1 cellular context compared by ENCODE assay signal in the genomic region with DNA sequence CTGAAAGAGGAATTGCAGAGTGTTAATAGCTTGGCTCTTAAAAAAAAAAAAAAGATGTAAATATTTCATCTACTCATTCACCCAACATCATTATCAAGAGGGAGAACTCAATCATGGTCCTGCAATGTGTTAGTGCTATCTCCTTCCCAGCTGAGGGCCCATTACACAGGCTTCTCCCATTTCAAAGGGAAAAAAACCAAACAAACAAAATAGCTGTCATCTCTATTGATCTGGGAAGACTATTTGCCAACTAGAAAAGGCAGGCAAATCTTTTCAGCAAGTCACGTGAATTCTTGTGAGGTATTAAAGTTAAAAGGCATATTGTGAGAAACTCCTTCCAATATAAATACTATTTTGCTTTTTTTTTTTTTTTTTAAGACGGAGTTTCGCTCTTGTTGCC.
TF ChIP-seq lines count a peak whose summit lies in the region.

No MANE protein-coding gene starts in this region.

TF ChIP-seq in HepG2, 621 proteins besides CTCF, POLR2A, EP300 and RAD21 (continued from another document and continues in another):
- TF ChIP-seq ZFP41 (CRISPR knock-in tag; IDR thresholded peaks at IDR 0.05; ENCODE audit: borderline replicate concordance) = no peak
- TF ChIP-seq NFE2L2 (IDR thresholded peaks at IDR 0.05; ENCODE audit: low read length) = no peak
- no peak for TF ChIP-seq ZFP36L2 (CRISPR knock-in tag; IDR thresholded peaks at IDR 0.05)
- no peak for TF ChIP-seq HIVEP1 (CRISPR knock-in tag; IDR thresholded peaks at IDR 0.05)
- TF ChIP-seq ZNF138 (CRISPR knock-in tag; IDR thresholded peaks at IDR 0.05; ENCODE audit: low read depth) = no peak
- TF ChIP-seq ZNF484 (CRISPR knock-in tag; IDR thresholded peaks at IDR 0.05; ENCODE audit: borderline replicate concordance, low read depth) = no peak
- TF ChIP-seq ZNF589 (CRISPR knock-in tag; conservative IDR thresholded peaks at IDR 0.05) = no peak
- TF ChIP-seq, protein P1, sequence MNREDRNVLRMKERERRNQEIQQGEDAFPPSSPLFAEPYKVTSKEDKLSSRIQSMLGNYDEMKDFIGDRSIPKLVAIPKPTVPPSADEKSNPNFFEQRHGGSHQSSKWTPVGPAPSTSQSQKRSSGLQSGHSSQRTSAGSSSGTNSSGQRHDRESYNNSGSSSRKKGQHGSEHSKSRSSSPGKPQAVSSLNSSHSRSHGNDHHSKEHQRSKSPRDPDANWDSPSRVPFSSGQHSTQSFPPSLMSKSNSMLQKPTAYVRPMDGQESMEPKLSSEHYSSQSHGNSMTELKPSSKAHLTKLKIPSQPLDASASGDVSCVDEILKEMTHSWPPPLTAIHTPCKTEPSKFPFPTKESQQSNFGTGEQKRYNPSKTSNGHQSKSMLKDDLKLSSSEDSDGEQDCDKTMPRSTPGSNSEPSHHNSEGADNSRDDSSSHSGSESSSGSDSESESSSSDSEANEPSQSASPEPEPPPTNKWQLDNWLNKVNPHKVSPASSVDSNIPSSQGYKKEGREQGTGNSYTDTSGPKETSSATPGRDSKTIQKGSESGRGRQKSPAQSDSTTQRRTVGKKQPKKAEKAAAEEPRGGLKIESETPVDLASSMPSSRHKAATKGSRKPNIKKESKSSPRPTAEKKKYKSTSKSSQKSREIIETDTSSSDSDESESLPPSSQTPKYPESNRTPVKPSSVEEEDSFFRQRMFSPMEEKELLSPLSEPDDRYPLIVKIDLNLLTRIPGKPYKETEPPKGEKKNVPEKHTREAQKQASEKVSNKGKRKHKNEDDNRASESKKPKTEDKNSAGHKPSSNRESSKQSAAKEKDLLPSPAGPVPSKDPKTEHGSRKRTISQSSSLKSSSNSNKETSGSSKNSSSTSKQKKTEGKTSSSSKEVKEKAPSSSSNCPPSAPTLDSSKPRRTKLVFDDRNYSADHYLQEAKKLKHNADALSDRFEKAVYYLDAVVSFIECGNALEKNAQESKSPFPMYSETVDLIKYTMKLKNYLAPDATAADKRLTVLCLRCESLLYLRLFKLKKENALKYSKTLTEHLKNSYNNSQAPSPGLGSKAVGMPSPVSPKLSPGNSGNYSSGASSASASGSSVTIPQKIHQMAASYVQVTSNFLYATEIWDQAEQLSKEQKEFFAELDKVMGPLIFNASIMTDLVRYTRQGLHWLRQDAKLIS (CRISPR knock-in tag; IDR thresholded peaks at IDR 0.05) = no peak
- TF ChIP-seq, protein P2, sequence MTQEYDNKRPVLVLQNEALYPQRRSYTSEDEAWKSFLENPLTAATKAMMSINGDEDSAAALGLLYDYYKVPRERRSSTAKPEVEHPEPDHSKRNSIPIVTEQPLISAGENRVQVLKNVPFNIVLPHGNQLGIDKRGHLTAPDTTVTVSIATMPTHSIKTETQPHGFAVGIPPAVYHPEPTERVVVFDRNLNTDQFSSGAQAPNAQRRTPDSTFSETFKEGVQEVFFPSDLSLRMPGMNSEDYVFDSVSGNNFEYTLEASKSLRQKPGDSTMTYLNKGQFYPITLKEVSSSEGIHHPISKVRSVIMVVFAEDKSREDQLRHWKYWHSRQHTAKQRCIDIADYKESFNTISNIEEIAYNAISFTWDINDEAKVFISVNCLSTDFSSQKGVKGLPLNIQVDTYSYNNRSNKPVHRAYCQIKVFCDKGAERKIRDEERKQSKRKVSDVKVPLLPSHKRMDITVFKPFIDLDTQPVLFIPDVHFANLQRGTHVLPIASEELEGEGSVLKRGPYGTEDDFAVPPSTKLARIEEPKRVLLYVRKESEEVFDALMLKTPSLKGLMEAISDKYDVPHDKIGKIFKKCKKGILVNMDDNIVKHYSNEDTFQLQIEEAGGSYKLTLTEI (CRISPR knock-in tag; conservative IDR thresholded peaks at IDR 0.05) = no peak
- TF ChIP-seq HMG20B (CRISPR knock-in tag; conservative IDR thresholded peaks at IDR 0.05) = peak; percentile 78; the same call in 1 of the 2 replicates
- TF ChIP-seq KLF16 (CRISPR knock-in tag; IDR thresholded peaks at IDR 0.05) = peak in 1 of 2 experiments; percentile 54; a peak in 1 of 4 replicates
- TF ChIP-seq, protein P3, sequence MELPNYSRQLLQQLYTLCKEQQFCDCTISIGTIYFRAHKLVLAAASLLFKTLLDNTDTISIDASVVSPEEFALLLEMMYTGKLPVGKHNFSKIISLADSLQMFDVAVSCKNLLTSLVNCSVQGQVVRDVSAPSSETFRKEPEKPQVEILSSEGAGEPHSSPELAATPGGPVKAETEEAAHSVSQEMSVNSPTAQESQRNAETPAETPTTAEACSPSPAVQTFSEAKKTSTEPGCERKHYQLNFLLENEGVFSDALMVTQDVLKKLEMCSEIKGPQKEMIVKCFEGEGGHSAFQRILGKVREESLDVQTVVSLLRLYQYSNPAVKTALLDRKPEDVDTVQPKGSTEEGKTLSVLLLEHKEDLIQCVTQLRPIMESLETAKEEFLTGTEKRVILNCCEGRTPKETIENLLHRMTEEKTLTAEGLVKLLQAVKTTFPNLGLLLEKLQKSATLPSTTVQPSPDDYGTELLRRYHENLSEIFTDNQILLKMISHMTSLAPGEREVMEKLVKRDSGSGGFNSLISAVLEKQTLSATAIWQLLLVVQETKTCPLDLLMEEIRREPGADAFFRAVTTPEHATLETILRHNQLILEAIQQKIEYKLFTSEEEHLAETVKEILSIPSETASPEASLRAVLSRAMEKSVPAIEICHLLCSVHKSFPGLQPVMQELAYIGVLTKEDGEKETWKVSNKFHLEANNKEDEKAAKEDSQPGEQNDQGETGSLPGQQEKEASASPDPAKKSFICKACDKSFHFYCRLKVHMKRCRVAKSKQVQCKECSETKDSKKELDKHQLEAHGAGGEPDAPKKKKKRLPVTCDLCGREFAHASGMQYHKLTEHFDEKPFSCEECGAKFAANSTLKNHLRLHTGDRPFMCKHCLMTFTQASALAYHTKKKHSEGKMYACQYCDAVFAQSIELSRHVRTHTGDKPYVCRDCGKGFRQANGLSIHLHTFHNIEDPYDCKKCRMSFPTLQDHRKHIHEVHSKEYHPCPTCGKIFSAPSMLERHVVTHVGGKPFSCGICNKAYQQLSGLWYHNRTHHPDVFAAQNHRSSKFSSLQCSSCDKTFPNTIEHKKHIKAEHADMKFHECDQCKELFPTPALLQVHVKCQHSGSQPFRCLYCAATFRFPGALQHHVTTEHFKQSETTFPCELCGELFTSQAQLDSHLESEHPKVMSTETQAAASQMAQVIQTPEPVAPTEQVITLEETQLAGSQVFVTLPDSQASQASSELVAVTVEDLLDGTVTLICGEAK (IDR thresholded peaks at IDR 0.05) = no peak
- TF ChIP-seq, protein P3 (CRISPR knock-in tag; IDR thresholded peaks at IDR 0.05) = no peak
- TF ChIP-seq RFXANK (CRISPR knock-in tag; IDR thresholded peaks at IDR 0.05) = no peak
- no peak for TF ChIP-seq ZBTB20 (CRISPR knock-in tag; IDR thresholded peaks at IDR 0.05; ENCODE audit: borderline replicate concordance, low read depth)
- TF ChIP-seq NCOA5 (CRISPR knock-in tag; IDR thresholded peaks at IDR 0.05) = no peak
- TF ChIP-seq FOXO1 (CRISPR knock-in tag; IDR thresholded peaks at IDR 0.05) = no peak
- TF ChIP-seq, protein P4, sequence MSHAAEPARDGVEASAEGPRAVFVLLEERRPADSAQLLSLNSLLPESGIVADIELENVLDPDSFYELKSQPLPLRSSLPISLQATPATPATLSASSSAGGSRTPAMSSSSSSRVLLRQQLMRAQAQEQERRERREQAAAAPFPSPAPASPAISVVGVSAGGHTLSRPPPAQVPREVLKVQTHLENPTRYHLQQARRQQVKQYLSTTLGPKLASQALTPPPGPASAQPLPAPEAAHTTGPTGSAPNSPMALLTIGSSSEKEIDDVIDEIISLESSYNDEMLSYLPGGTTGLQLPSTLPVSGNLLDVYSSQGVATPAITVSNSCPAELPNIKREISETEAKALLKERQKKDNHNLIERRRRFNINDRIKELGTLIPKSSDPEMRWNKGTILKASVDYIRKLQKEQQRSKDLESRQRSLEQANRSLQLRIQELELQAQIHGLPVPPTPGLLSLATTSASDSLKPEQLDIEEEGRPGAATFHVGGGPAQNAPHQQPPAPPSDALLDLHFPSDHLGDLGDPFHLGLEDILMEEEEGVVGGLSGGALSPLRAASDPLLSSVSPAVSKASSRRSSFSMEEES (CRISPR knock-in tag; IDR thresholded peaks at IDR 0.05) = peak; percentile 61; the same call in 1 of the 2 replicates
- no peak for TF ChIP-seq ZNF780A (CRISPR knock-in tag; IDR thresholded peaks at IDR 0.05)
- TF ChIP-seq SRSF1 (optimal IDR thresholded peaks at IDR 0.05; ENCODE audit: low read depth, low read length) = no peak
- TF ChIP-seq TBP (CRISPR knock-in tag; IDR thresholded peaks at IDR 0.05) = no peak
- no peak for TF ChIP-seq LCORL (IDR thresholded peaks at IDR 0.05)
- TF ChIP-seq LCORL (CRISPR knock-in tag; IDR thresholded peaks at IDR 0.05) = no peak
- TF ChIP-seq, protein P5, sequence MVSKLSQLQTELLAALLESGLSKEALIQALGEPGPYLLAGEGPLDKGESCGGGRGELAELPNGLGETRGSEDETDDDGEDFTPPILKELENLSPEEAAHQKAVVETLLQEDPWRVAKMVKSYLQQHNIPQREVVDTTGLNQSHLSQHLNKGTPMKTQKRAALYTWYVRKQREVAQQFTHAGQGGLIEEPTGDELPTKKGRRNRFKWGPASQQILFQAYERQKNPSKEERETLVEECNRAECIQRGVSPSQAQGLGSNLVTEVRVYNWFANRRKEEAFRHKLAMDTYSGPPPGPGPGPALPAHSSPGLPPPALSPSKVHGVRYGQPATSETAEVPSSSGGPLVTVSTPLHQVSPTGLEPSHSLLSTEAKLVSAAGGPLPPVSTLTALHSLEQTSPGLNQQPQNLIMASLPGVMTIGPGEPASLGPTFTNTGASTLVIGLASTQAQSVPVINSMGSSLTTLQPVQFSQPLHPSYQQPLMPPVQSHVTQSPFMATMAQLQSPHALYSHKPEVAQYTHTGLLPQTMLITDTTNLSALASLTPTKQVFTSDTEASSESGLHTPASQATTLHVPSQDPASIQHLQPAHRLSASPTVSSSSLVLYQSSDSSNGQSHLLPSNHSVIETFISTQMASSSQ (IDR thresholded peaks at IDR 0.05; ENCODE audit: low read depth) = no peak
- TF ChIP-seq, protein P5 (CRISPR knock-in tag; IDR thresholded peaks at IDR 0.05; ENCODE audit: borderline replicate concordance) = no peak; the same call in 1 of the 2 replicates
- no peak for TF ChIP-seq MAF1 (CRISPR knock-in tag; IDR thresholded peaks at IDR 0.05; ENCODE audit: borderline replicate concordance)
- TF ChIP-seq NFIC (IDR thresholded peaks at IDR 0.05; ENCODE audit: low read length) = peak; percentile 79; the same call in 1 of the 2 replicates
- TF ChIP-seq ZNF12 (CRISPR knock-in tag; IDR thresholded peaks at IDR 0.05) = peak; percentile 20; the same call in 1 of the 2 replicates
- TF ChIP-seq TARDBP (CRISPR knock-in tag; IDR thresholded peaks at IDR 0.05) = no peak
- no peak for TF ChIP-seq ZNF772 (CRISPR knock-in tag; IDR thresholded peaks at IDR 0.05)
- no peak for TF ChIP-seq ZNF44 (CRISPR knock-in tag; IDR thresholded peaks at IDR 0.05)
- TF ChIP-seq ZNF547 (CRISPR knock-in tag; IDR thresholded peaks at IDR 0.05) = no peak
- TF ChIP-seq WIZ (CRISPR knock-in tag; IDR thresholded peaks at IDR 0.05) = no peak
- TF ChIP-seq, protein P6, sequence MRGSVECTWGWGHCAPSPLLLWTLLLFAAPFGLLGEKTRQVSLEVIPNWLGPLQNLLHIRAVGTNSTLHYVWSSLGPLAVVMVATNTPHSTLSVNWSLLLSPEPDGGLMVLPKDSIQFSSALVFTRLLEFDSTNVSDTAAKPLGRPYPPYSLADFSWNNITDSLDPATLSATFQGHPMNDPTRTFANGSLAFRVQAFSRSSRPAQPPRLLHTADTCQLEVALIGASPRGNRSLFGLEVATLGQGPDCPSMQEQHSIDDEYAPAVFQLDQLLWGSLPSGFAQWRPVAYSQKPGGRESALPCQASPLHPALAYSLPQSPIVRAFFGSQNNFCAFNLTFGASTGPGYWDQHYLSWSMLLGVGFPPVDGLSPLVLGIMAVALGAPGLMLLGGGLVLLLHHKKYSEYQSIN (CRISPR knock-in tag; IDR thresholded peaks at IDR 0.05; ENCODE audit: borderline replicate concordance) = no peak
- no peak for TF ChIP-seq ZNF672 (CRISPR knock-in tag; IDR thresholded peaks at IDR 0.05)
- TF ChIP-seq ZNF891 (CRISPR knock-in tag; IDR thresholded peaks at IDR 0.05) = no peak
- TF ChIP-seq ZBTB7A (CRISPR knock-in tag; IDR thresholded peaks at IDR 0.05) = no peak
- no peak for TF ChIP-seq NFYC (CRISPR knock-in tag; IDR thresholded peaks at IDR 0.05)
- TF ChIP-seq GLI4 (CRISPR knock-in tag; IDR thresholded peaks at IDR 0.05; ENCODE audit: borderline replicate concordance) = no peak
- TF ChIP-seq AGO1 (IDR thresholded peaks at IDR 0.05; ENCODE audit: low read depth, low read length, poor library complexity, severe bottlenecking) = no peak
